In the genomic region with DNA sequence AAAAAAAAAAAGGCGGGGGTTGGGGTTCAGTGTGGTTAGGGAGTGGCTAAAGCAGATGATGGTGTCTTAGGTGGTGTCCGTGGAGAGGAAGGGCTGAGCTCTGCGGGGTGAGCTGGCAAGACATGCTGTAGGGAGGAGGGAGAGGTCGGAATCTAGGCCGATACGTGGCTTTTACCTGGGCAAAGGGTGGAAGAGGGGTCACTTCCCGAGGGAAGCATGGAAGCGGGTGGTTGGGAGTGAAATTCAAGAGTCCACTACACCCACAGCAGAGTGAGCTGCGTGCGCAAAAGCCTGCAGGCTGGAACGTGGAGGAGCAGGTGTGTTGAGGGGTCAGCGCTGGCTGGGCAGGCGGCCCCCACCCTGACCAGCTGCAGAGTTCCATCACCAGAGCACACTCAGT, we compare ENCODE assay signal across 21 cellular contexts. TPM values are rescaled to one million over a fixed set of nuclear protein-coding genes. Genes with fewer than 3 reads are reported as not detected.
DNase-seq lines count a peak whose midpoint lies in the region; ATAC-seq, FAIRE-seq and TF ChIP-seq lines count a peak whose summit lies in the region.
"Had no signal": no experiment of that assay in that cellular context is flagged by ENCODE, and none has a peak within 500 bp of the region (broad histone marks: within the 10 kb centered on the region; RNA-seq: fewer than 3 reads in every experiment).

No MANE protein-coding gene starts in this region.

- peaks cover 12% of the 10 kb centered on the region for H3K36me3 Mint-ChIP-seq in T-helper 17 cell (ENCODE audit: low read depth)
- H3K36me3 Mint-ChIP-seq in endothelial cell (ENCODE audit: low read depth, unreplicated experiment), result peaks cover 60% of the 10 kb centered on the region
- H3K36me3 Mint-ChIP-seq in stimulated activated effector memory CD8-positive, alpha-beta T cell treated with anti-CD3 and anti-CD28 coated beads, Interleukin-12 subunit alpha, Interleukin-12 subunit beta, amount 100 ng/mL, for 72 hours, result peaks cover 46% of the 10 kb centered on the region

- H4K91ac ChIP-seq in neuronal stem cell (ENCODE audit: low read depth, low read length, poor library complexity), result no peak overlapping the region

- H3K27me3 Mint-ChIP-seq in T-helper 17 cell (no peaks in the 10 kb centered on the region), endothelial cell (ENCODE audit: unreplicated experiment) (peaks cover 11% of the 10 kb centered on the region)
- H3K27me3 Mint-ChIP-seq: B cell; CD4-positive, alpha-beta T cell had no signal

- H3K4me1 ChIP-seq in neuronal stem cell (ENCODE audit: control insufficient read depth in 2 of 2, insufficient read depth in 1 of 2, low read depth in 1 of 2, low read length in 2 of 2), result no peaks in the 10 kb centered on the region
- H3K4me1 ChIP-seq: A549; BLaER1 treated with 17β-estradiol and CSF1 and Interleukin-3, amounts not matched to agents 10 nM and 100 nM had no signal

- H2BK5ac ChIP-seq in neuronal stem cell (ENCODE audit: low read length), result no peak overlapping the region

- no peak for FAIRE-seq in D721Med (lab: Jason Lieb, UNC)
- FAIRE-seq: A549, G401.6, GM12891, GM19239 had no signal

- no peak overlapping the region for H3K14ac ChIP-seq in neuronal stem cell (ENCODE audit: low read length)

- no peak for ATAC-seq in T-helper 17 cell
- ATAC-seq in stimulated activated effector memory CD8-positive, alpha-beta T cell treated with anti-CD3 and anti-CD28 coated beads, Interleukin-12 subunit alpha, Interleukin-12 subunit beta, amount 100 ng/mL, for 72 hours, result no peak
- ATAC-seq: A549; CD8-positive, alpha-beta T cell had no signal

- WGBS in neuronal stem cell (ENCODE audit: extremely low coverage in 2 of 2, insufficient read length in 2 of 2, insufficient replicate concordance in 1 of 2), 2 donors, result no CpG with 5 or more reads among the region's 13 CpGs

- no peak for DNase-seq in T-helper 17 cell
- no peak for DNase-seq in endothelial cell (ENCODE audit: low spot score)
- no peak for DNase-seq in neuronal stem cell (ENCODE audit: low spot score)
- DNase-seq in D721Med (ENCODE audit: insufficient read length, low spot score), result no peak
- no peak for DNase-seq in A172 (ENCODE audit: low spot score)
- no peak for DNase-seq in stimulated activated effector memory CD8-positive, alpha-beta T cell treated with anti-CD3 and anti-CD28 coated beads, Interleukin-12 subunit alpha, Interleukin-12 subunit beta, amount 100 ng/mL, for 72 hours (ENCODE audit: low spot score in 2 of 2)
- no peak for DNase-seq in NCI-H1092 (lab: John Stamatoyannopoulos, UW)
- DNase-seq: 8988T; AML-193; CD4-positive, alpha-beta T cell; CD8-positive, alpha-beta T cell; COR-L47; DMS79 treated with DMSO at 0.1 percent for 48 hours; GF-D8 had no signal

- H3K27me3 ChIP-seq in neuronal stem cell (ENCODE audit: control insufficient read depth in 3 of 3, insufficient read depth in 3 of 3, low read depth in 1 of 3, low read length in 3 of 3), result no peaks in the 10 kb centered on the region
- H3K27me3 ChIP-seq: BLaER1 treated with 17β-estradiol and CSF1 and Interleukin-3, amounts not matched to agents 10 nM and 100 nM had no signal

- peaks cover 66 to 97% of the 10 kb centered on the region in 2 donors for H3K36me3 ChIP-seq in neuronal stem cell (replicated peaks in 1 of 2; ENCODE audit: control insufficient read depth in 2 of 2, insufficient read depth in 2 of 2, low read length in 2 of 2)

- H2BK12ac ChIP-seq in neuronal stem cell (ENCODE audit: low read length), result no peak overlapping the region

- no peak overlapping the region for H2BK15ac ChIP-seq in neuronal stem cell (ENCODE audit: low read length)

- TF ChIP-seq CTCF in endothelial cell (IDR thresholded peaks at IDR 0.05; ENCODE audit: unreplicated experiment) (no peak), D721Med (IDR thresholded peaks at IDR 0.05; ENCODE audit: insufficient read depth, missing control alignments) (no peak)

- H4K8ac ChIP-seq in neuronal stem cell (ENCODE audit: low read depth, low read length), result no peak overlapping the region

- no peak overlapping the region for H3K27ac ChIP-seq in neuronal stem cell (replicated peaks; ENCODE audit: low read length)
- H3K27ac ChIP-seq: A549; BLaER1 treated with 17β-estradiol and CSF1 and Interleukin-3, amounts not matched to agents 10 nM and 100 nM; C4-2B had no signal

- no peak overlapping the region for H3K18ac ChIP-seq in neuronal stem cell (ENCODE audit: low read length)

- H3K4me1 Mint-ChIP-seq in T-helper 17 cell (peaks cover 5% of the 10 kb centered on the region), endothelial cell (ENCODE audit: unreplicated experiment) (peaks cover 2% of the 10 kb centered on the region)
- peaks cover 6% of the 10 kb centered on the region for H3K4me1 Mint-ChIP-seq in stimulated activated effector memory CD8-positive, alpha-beta T cell treated with anti-CD3 and anti-CD28 coated beads, Interleukin-12 subunit alpha, Interleukin-12 subunit beta, amount 100 ng/mL, for 72 hours
- H3K4me1 Mint-ChIP-seq: B cell had no signal

- peaks cover 2% of the 10 kb centered on the region for H3K9me3 Mint-ChIP-seq in endothelial cell (ENCODE audit: unreplicated experiment)
- no peaks in the 10 kb centered on the region for H3K9me3 Mint-ChIP-seq in stimulated activated effector memory CD8-positive, alpha-beta T cell treated with anti-CD3 and anti-CD28 coated beads, Interleukin-12 subunit alpha, Interleukin-12 subunit beta, amount 100 ng/mL, for 72 hours
- H3K9me3 Mint-ChIP-seq: CD4-positive, alpha-beta T cell; CD8-positive, alpha-beta T cell had no signal

- no peak overlapping the region for H3K4ac ChIP-seq in neuronal stem cell (ENCODE audit: low read length)

- H3K27ac Mint-ChIP-seq in T-helper 17 cell, result peak overlapping the region; percentile 54
- no peak overlapping the region for H3K27ac Mint-ChIP-seq in endothelial cell (ENCODE audit: unreplicated experiment)
- no peak overlapping the region for H3K27ac Mint-ChIP-seq in stimulated activated effector memory CD8-positive, alpha-beta T cell treated with anti-CD3 and anti-CD28 coated beads, Interleukin-12 subunit alpha, Interleukin-12 subunit beta, amount 100 ng/mL, for 72 hours
- H3K27ac Mint-ChIP-seq: B cell; CD4-positive, alpha-beta T cell; CD8-positive, alpha-beta T cell had no signal

- H2BK120ac ChIP-seq in neuronal stem cell (ENCODE audit: low read depth, low read length), result no peak overlapping the region

- H3K23ac ChIP-seq in neuronal stem cell (ENCODE audit: low read depth, low read length, poor library complexity), result peak overlapping the region; percentile 40

- no peak overlapping the region for H2AFZ ChIP-seq in neuronal stem cell (ENCODE audit: low read length)

- H2AK5ac ChIP-seq in neuronal stem cell (ENCODE audit: low read depth, low read length), result no peak overlapping the region

- no peaks in the 10 kb centered on the region for H3K79me1 ChIP-seq in neuronal stem cell (ENCODE audit: low read depth, low read length)

- H3K4me3 Mint-ChIP-seq in T-helper 17 cell (no peak overlapping the region), endothelial cell (ENCODE audit: unreplicated experiment) (peak overlapping the region; percentile 62)
- H3K4me3 Mint-ChIP-seq in stimulated activated effector memory CD8-positive, alpha-beta T cell treated with anti-CD3 and anti-CD28 coated beads, Interleukin-12 subunit alpha, Interleukin-12 subunit beta, amount 100 ng/mL, for 72 hours, result no peak overlapping the region
- H3K4me3 Mint-ChIP-seq: B cell; CD4-positive, alpha-beta T cell; CD8-positive, alpha-beta T cell had no signal

- no peaks in the 10 kb centered on the region for H3K9me3 ChIP-seq in T-helper 17 cell (ENCODE audit: control insufficient read depth, low read length, poor library complexity, severe bottlenecking)
- peaks cover 6 to 7% of the 10 kb centered on the region in 2 donors for H3K9me3 ChIP-seq in neuronal stem cell (replicated peaks in 1 of 2; ENCODE audit: control insufficient read depth in 2 of 2, insufficient read depth in 1 of 2, low read depth in 1 of 2, low read length in 2 of 2)

- no peak overlapping the region for H3K9ac ChIP-seq in neuronal stem cell (ENCODE audit: low read depth, low read length, poor library complexity)
- H3K9ac ChIP-seq: BLaER1 treated with 17β-estradiol and CSF1 and Interleukin-3, amounts not matched to agents 10 nM and 100 nM had no signal

- H3K4me2 ChIP-seq in neuronal stem cell (ENCODE audit: insufficient read depth, low read length, poor library complexity, severe bottlenecking), result no peak overlapping the region
- H3K4me2 ChIP-seq: A549; BLaER1 treated with 17β-estradiol and CSF1 and Interleukin-3, amounts not matched to agents 10 nM and 100 nM had no signal

- H3K4me3 ChIP-seq in neuronal stem cell (ENCODE audit: low read length in 2 of 2), result no peak overlapping the region
- H3K4me3 ChIP-seq: A549; BLaER1 treated with 17β-estradiol and CSF1 and Interleukin-3, amounts not matched to agents 10 nM and 100 nM had no signal

RNA-seq across cellular contexts. Expression of gene TBC1D9B, which starts 17.8 kb away (rescaled TPM):
- total RNA-seq in T-helper 17 cell, result 10 to 100 TPM; 61.6 to 74.1 TPM
- 138 TPM for total RNA-seq in endothelial cell (ENCODE audit: unreplicated experiment)
- polyA plus RNA-seq in neuronal stem cell (2013, experiment 1 of 2), result 41.1 TPM
- polyA plus RNA-seq in neuronal stem cell (2013, experiment 2 of 2), result 39.6 TPM
- 72.4 and 87.9 TPM in 2 replicates for total RNA-seq in A172 (2014; rRNA removed; shearing (Covaris generic))

RNA-seq across cellular contexts. Expression of gene MRNIP, which starts 31.3 kb away (rescaled TPM):
- 10 to 100 TPM; 32.5 to 36.8 TPM for total RNA-seq in T-helper 17 cell
- total RNA-seq in endothelial cell (ENCODE audit: unreplicated experiment), result 38.5 TPM
- polyA plus RNA-seq in neuronal stem cell (2013, experiment 1 of 2), result 39.6 TPM
- polyA plus RNA-seq in neuronal stem cell (2013, experiment 2 of 2), result 39.2 TPM
- total RNA-seq in A172 (2014; rRNA removed; shearing (Covaris generic)), result 11.9 and 15.9 TPM in 2 replicates
